8 cellular contexts compared by ENCODE assay signal in the genomic region with DNA sequence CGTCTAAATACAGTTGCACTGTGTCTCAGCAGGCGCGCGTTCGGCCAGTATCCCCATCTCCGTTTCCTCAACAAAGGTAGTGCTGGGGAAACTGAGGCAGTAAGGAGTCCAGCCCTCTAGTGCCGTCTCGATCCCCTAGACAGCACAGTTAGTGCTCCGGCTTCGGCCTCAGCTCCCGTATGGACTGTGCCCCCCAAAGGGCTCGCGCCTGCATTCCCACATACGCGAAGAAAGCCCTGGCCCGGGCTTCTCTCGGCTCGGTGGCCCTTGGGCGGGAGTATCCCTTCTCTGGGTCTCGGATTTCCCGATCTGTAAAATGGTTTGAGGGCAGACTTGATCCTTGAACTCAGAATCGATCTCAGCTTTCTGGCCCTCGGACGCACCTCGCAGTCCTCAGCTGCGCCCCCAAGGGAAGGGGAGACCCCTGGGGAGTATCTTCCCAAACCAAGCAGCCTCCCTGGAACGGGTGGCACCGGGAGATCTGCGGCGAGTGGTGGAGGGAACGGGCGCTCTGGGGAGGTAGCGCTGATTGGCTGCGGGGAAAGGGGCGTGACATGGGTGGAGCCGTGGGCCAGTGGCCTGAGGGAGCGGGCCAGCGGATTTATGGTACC. TPM values are rescaled to one million over a fixed set of nuclear protein-coding genes. Genes with fewer than 3 reads are reported as not detected.
DNase-seq lines count a peak whose midpoint lies in the region; ATAC-seq and TF ChIP-seq lines count a peak whose summit lies in the region.

No MANE protein-coding gene starts in this region.

- H3K4me1 ChIP-seq in duodenal mucosa (ENCODE audit: control insufficient read depth in 1 of 2, insufficient read depth in 2 of 2, low read length in 2 of 2) (peaks cover 15 to 27% of the 10 kb centered on the region in 2 donors), right lobe of liver (peaks cover 0 to 40% (median 11%) of the 10 kb centered on the region in 4 donors)

- intact Hi-C loops in right lobe of liver (cut with DNase I) = no loop called here

- H3K9ac ChIP-seq in duodenal mucosa (ENCODE audit: low read depth in 1 of 2, low read length in 2 of 2) = peak overlapping the region; percentile 89

- POLR2A ChIA-PET in activated CD4-positive, alpha-beta T cell treated with anti-CD3 and anti-CD28 coated beads, Interleukin-2, amount 10 ng/mL, durations not matched to agents 7 days and 5 days (lab: Charles Lee) = interaction anchor here (0.6 kb wide), 1 partner anchor 9 kb away, joined by 3 read pairs; no protein-coding TSS in a partner anchor

- H3K9me3 Mint-ChIP-seq in activated CD4-positive, alpha-beta T cell treated with anti-CD3 and anti-CD28 coated beads, Interleukin-2, amount 10 ng/mL, durations not matched to agents 7 days and 5 days = no peaks in the 10 kb centered on the region

- peaks cover 46% of the 10 kb centered on the region for H3K4me1 Mint-ChIP-seq in activated CD4-positive, alpha-beta T cell treated with anti-CD3 and anti-CD28 coated beads, Interleukin-2, amount 10 ng/mL, durations not matched to agents 7 days and 5 days

- no peak for TF ChIP-seq CTCF in right lobe of liver (IDR thresholded peaks at IDR 0.05)

- H3K9me3 ChIP-seq in duodenal mucosa (ENCODE audit: control insufficient read depth in 1 of 2, low read length in 2 of 2) (no peaks in the 10 kb centered on the region), right lobe of liver (no peaks in the 10 kb centered on the region)

- peak overlapping the region; percentile 93 for H3K4me3 Mint-ChIP-seq in activated CD4-positive, alpha-beta T cell treated with anti-CD3 and anti-CD28 coated beads, Interleukin-2, amount 10 ng/mL, durations not matched to agents 7 days and 5 days

- WGBS in right lobe of liver (ENCODE audit: insufficient coverage, low coverage, low lambda C conversion rate, missing lambda C conversion rate) = 0% methylated on average over 19 of the region's 38 CpGs

- ATAC-seq in GM18868 (IDR thresholded peaks at IDR 0.05; ENCODE audit: unreplicated experiment) (peak; percentile 38), HG03442 (IDR thresholded peaks at IDR 0.05; ENCODE audit: unreplicated experiment) (peak; percentile 34), right lobe of liver (peak; percentile 72 to 75 (median 74))

- H3K27me3 Mint-ChIP-seq in activated CD4-positive, alpha-beta T cell treated with anti-CD3 and anti-CD28 coated beads, Interleukin-2, amount 10 ng/mL, durations not matched to agents 7 days and 5 days = peaks cover 9% of the 10 kb centered on the region

- TF ChIP-seq POLR2A in right lobe of liver (IDR thresholded peaks at IDR 0.05) = no peak

- peaks cover 19% of the 10 kb centered on the region for H3K36me3 Mint-ChIP-seq in activated CD4-positive, alpha-beta T cell treated with anti-CD3 and anti-CD28 coated beads, Interleukin-2, amount 10 ng/mL, durations not matched to agents 7 days and 5 days (ENCODE audit: low read depth)

- H3K4me3 ChIP-seq in duodenal mucosa (ENCODE audit: low read depth in 1 of 2, low read length in 2 of 2) (peak overlapping the region; percentile 87 to 97), right lobe of liver (peak overlapping the region; percentile 88 to 91 (median 90))

- DNase-seq in AG08396 (ENCODE audit: low spot score) (peak; percentile 92), NCI-H526 (lab: John Stamatoyannopoulos, UW) (peak; percentile 66 to 90), right lobe of liver (peak; percentile 89 to 93 (median 93))
- DNase-seq in activated CD4-positive, alpha-beta T cell treated with anti-CD3 and anti-CD28 coated beads, Interleukin-2, amount 10 ng/mL, durations not matched to agents 7 days and 5 days = peak; percentile 70
- peak; percentile 41 to 60 for DNase-seq in stimulated activated CD4-positive, alpha-beta T cell treated with anti-CD3 and anti-CD28 coated beads, Interleukin-4, amount 100 ng/mL, for 4 hours

- peaks cover 6 to 9% of the 10 kb centered on the region in 2 donors for H3K27me3 ChIP-seq in duodenal mucosa (ENCODE audit: control insufficient read depth in 1 of 2, insufficient read depth in 2 of 2, low read length in 2 of 2)
- H3K27me3 ChIP-seq in right lobe of liver = no peaks in the 10 kb centered on the region

- CTCF ChIA-PET in activated CD4-positive, alpha-beta T cell treated with anti-CD3 and anti-CD28 coated beads, Interleukin-2, amount 10 ng/mL, durations not matched to agents 7 days and 5 days (lab: Charles Lee) = interaction anchor here (1.1 to 2.8 kb wide), 2 partner anchors 10 to 76 kb away, joined by 4 to 10 read pairs; no protein-coding TSS in a partner anchor

- H3K27ac ChIP-seq in duodenal mucosa (ENCODE audit: low read depth, low read length) (peak overlapping the region; percentile 59), right lobe of liver (peak overlapping the region; percentile 74 to 79 (median 75))

- H3K27ac Mint-ChIP-seq in activated CD4-positive, alpha-beta T cell treated with anti-CD3 and anti-CD28 coated beads, Interleukin-2, amount 10 ng/mL, durations not matched to agents 7 days and 5 days = peak overlapping the region; percentile 99

- H3K36me3 ChIP-seq in duodenal mucosa (ENCODE audit: control insufficient read depth in 1 of 2, insufficient read depth in 2 of 2, low read length in 2 of 2) (peaks cover 19 to 30% of the 10 kb centered on the region in 2 donors), right lobe of liver (peaks cover 0 to 22% (median 2%) of the 10 kb centered on the region in 4 donors)

RNA-seq across cellular contexts. Expression of gene PEX16, which starts 0.8 kb away (rescaled TPM):
- total RNA-seq in activated CD4-positive, alpha-beta T cell treated with anti-CD3 and anti-CD28 coated beads, Interleukin-2, amount 10 ng/mL, durations not matched to agents 7 days and 5 days = 10 to 100 TPM; 47.1 to 51.1 TPM
- 10 to 100 TPM; 17.9 to 36.7 (median 32.4) TPM for total RNA-seq in right lobe of liver

RNA-seq across cellular contexts. Expression of gene LARGE2, which starts 4.0 kb away (rescaled TPM):
- under 1 TPM; 0.40 to 0.44 TPM for total RNA-seq in activated CD4-positive, alpha-beta T cell treated with anti-CD3 and anti-CD28 coated beads, Interleukin-2, amount 10 ng/mL, durations not matched to agents 7 days and 5 days
- 1 to 10 TPM in 5 of 6 experiments, under 1 TPM in 1; 0.43 to 3.5 (median 2.4) TPM for total RNA-seq in right lobe of liver

RNA-seq across cellular contexts. Expression of gene FREY1, which starts 11.4 kb away (rescaled TPM):
- total RNA-seq in activated CD4-positive, alpha-beta T cell treated with anti-CD3 and anti-CD28 coated beads, Interleukin-2, amount 10 ng/mL, durations not matched to agents 7 days and 5 days = 1 to 10 TPM; 3.2 to 3.9 TPM
- under 1 TPM in 3 of 6 experiments, not detected in 3; 0.40 to 0.90 (median 0.42) TPM for total RNA-seq in right lobe of liver

RNA-seq across cellular contexts. Expression of gene MAPK8IP1, which starts 33.0 kb away (rescaled TPM):
- under 1 TPM; 0.56 to 0.64 TPM for total RNA-seq in activated CD4-positive, alpha-beta T cell treated with anti-CD3 and anti-CD28 coated beads, Interleukin-2, amount 10 ng/mL, durations not matched to agents 7 days and 5 days
- 1 to 10 TPM; 1.7 to 6.2 (median 2.6) TPM for total RNA-seq in right lobe of liver

Comparison
In these comparisons a context has a peak if more than half of its experiments do, and no peak if none do; other contexts are left out.
1. Peak in every context shown above with its lines: DNase-seq, ATAC-seq, H3K4me3 ChIP-seq and H3K27ac ChIP-seq.